Comparison of ENCODE assay signal across 17 cellular contexts in the genomic region with DNA sequence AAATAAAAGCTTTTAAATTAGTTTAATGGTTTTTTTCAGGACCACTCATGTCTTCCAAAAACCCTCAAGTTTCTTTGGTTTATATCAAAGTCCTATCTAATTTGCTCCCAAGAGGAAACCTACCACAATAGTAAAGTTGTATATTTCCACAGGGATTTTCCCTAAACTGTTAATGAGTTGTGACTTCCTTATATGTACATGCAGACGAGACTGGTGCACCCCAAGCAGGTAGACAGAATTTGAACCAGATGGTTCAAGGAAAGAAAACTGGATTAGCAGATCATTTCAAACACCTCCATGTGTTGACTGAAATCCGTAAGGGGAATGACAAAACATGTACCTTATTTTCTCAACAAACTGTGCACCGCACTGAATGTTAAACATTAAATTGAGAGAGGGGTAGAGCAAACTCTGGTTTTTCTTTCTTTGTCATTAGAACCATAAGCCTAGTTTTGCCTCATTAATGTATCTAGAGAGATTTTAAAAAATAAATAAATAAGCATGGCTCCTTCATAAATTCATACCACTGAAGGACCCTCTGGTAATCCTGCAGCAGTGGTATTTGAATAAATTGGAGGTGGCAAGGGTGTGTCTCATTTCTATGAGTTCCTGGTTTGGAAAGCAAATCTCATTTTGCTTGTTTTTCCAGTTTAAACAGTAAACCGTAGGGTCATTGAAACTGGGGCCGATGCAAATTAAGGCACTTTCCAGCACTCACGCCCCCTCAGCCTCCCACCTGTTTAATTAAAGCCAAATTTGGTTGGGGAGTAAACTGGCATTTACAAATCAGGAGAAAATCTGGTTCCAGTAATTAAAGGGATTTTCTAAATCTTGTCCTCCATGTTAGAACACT. TPM values are rescaled to one million over a fixed set of nuclear protein-coding genes. Genes with fewer than 3 reads are reported as not detected.
DNase-seq lines count a peak whose midpoint lies in the region; ATAC-seq and TF ChIP-seq lines count a peak whose summit lies in the region.
"Had no signal": no experiment of that assay in that cellular context is flagged by ENCODE, and none has a peak within 500 bp of the region (broad histone marks: within the 10 kb centered on the region; RNA-seq: fewer than 3 reads in every experiment).

No MANE protein-coding gene starts in this region.

- TF ChIP-seq CTCF in left lung (IDR thresholded peaks at IDR 0.05) (no peak), GM10248 (IDR thresholded peaks at IDR 0.05; ENCODE audit: control extremely low read depth, extremely low read depth, low read depth, missing control alignments) (no peak)

- H3K23ac ChIP-seq in trophoblast cell (ENCODE audit: low read length), result no peak overlapping the region

- H3K4me3 ChIP-seq in left lung (no peak overlapping the region), trophoblast cell (ENCODE audit: low read depth, low read length) (no peak overlapping the region)
- H3K4me3 ChIP-seq: K562, SJSA1 had no signal

- H3K9ac ChIP-seq in trophoblast cell (ENCODE audit: low read length), result no peak overlapping the region

- no peak overlapping the region for H3K18ac ChIP-seq in trophoblast cell (ENCODE audit: low read length)

- H3K4ac ChIP-seq in trophoblast cell (ENCODE audit: low read depth, low read length), result no peak overlapping the region

- H4K12ac ChIP-seq in trophoblast cell (ENCODE audit: low read depth, low read length), result no peak overlapping the region

- no peak overlapping the region for H2BK5ac ChIP-seq in trophoblast cell (ENCODE audit: low read depth, low read length, poor library complexity)

- POLR2A ChIA-PET in GM10248 (lab: Yijun Ruan, JAX), result no interaction called here

- peaks cover 30% of the 10 kb centered on the region for H3K79me1 ChIP-seq in trophoblast cell (ENCODE audit: low read length)

- peak overlapping the region; percentile 71 for H2BK12ac ChIP-seq in trophoblast cell (ENCODE audit: low read length)

- H2AFZ ChIP-seq in trophoblast cell (ENCODE audit: insufficient read depth, low read length, poor library complexity), result no peak overlapping the region

- CTCF ChIA-PET in GM10248 (lab: Yijun Ruan, JAX), result no interaction called here

- intact Hi-C loops in left lung (cut with DNase I), result no loop called here

- ATAC-seq in left lung, result peak; percentile 72
- no peak for ATAC-seq in activated CD4-positive, CD25-positive, alpha-beta regulatory T cell treated with anti-CD3 and anti-CD28 coated beads, Interleukin-2, amount 50 U/mL, for 24 hours
- ATAC-seq: HCT116, K562 had no signal

- H2BK120ac ChIP-seq in trophoblast cell (ENCODE audit: insufficient read depth, low read length, poor library complexity), result no peak overlapping the region

- H3K14ac ChIP-seq in trophoblast cell (ENCODE audit: low read length), result peak overlapping the region; percentile 77

- no peak overlapping the region for H3K4me2 ChIP-seq in trophoblast cell (ENCODE audit: low read length)

- WGBS in trophoblast cell (ENCODE audit: extremely low coverage, insufficient coverage, insufficient read length), result no CpG with 5 or more reads among the region's 6 CpGs

- H3K27me3 ChIP-seq in left lung, result no peaks in the 10 kb centered on the region
- no peaks in the 10 kb centered on the region for H3K27me3 ChIP-seq in trophoblast cell (ENCODE audit: insufficient read depth, low read length)
- H3K27me3 ChIP-seq: SJSA1 had no signal

- no peaks in the 10 kb centered on the region for H3K36me3 ChIP-seq in left lung
- no peaks in the 10 kb centered on the region for H3K36me3 ChIP-seq in trophoblast cell (ENCODE audit: control insufficient read depth in 1 of 2, insufficient read depth in 2 of 2, low read length in 2 of 2)
- H3K36me3 ChIP-seq: SJSA1 had no signal

- H3K79me2 ChIP-seq in trophoblast cell (ENCODE audit: control insufficient read depth, insufficient read depth, low read length, poor library complexity), result no peaks in the 10 kb centered on the region

- H2AK5ac ChIP-seq in trophoblast cell (ENCODE audit: low read length), result no peak overlapping the region

- H3K9me3 ChIP-seq in left lung (no peaks in the 10 kb centered on the region), trophoblast cell (ENCODE audit: insufficient read depth, low read depth, low read length) (no peaks in the 10 kb centered on the region)
- H3K9me3 ChIP-seq: SJSA1 had no signal

- H3K4me1 ChIP-seq in left lung (no peaks in the 10 kb centered on the region), trophoblast cell (ENCODE audit: control insufficient read depth in 1 of 2, insufficient read depth in 2 of 2, low read length in 2 of 2) (peaks cover 5 to 20% of the 10 kb centered on the region in 2 experiments)

- DNase-seq in HT-29 (ENCODE audit: low spot score), result peak; percentile 14
- DNase-seq in NCI-H82 treated with DMSO at 0.1 percent for 48 hours (lab: John Stamatoyannopoulos, UW; ENCODE audit: unreplicated experiment), result peak; percentile 73
- DNase-seq in left lung, result no peak
- DNase-seq in trophoblast cell, result no peak
- no peak for DNase-seq in NCI-H2227 (lab: John Stamatoyannopoulos, UW; ENCODE audit: unreplicated experiment)
- no peak for DNase-seq in activated T-cell treated with anti-CD3 and anti-CD28 coated beads for 4 hours
- DNase-seq in GM10248 (ENCODE audit: extremely low spot score), result no peak
- DNase-seq: CD4-positive, CD25-positive, alpha-beta regulatory T cell; NCI-H146; NCI-H446; NK-92 treated with Interleukin-12 subunit alpha and Interleukin-12 subunit beta, amount 100 ng/mL, for 24 hours; OCI-M1 had no signal

- no peak overlapping the region for H4K8ac ChIP-seq in trophoblast cell (ENCODE audit: low read depth, low read length)

- H4K91ac ChIP-seq in trophoblast cell (ENCODE audit: low read depth, low read length), result no peak overlapping the region

- H3K27ac ChIP-seq in left lung (no peak overlapping the region), trophoblast cell (ENCODE audit: low read depth, low read length) (no peak overlapping the region)
- H3K27ac ChIP-seq: RWPE1, SJSA1 had no signal

RNA-seq across cellular contexts. Expression of gene ENC1, which starts 51.1 kb away (rescaled TPM):
- total RNA-seq in HT-29 (2014; rRNA removed; shearing (Covaris generic)), result 397 and 427 TPM in 2 replicates
- 10 to 100 TPM; 34.6 to 51.3 TPM for total RNA-seq in left lung
- 143 and 145 TPM in 2 replicates for polyA plus RNA-seq in trophoblast cell (2013)

Comparison
In these comparisons a context has a peak if more than half of its experiments do, and no peak if none do; other contexts are left out.
1. DNase-seq: peak in HT-29 (single experiment) and NCI-H82 treated with DMSO at 0.1 percent for 48 hours (single experiment); none in left lung (0 of 2), trophoblast cell (0 of 2), NCI-H2227 (single experiment), activated T-cell treated with anti-CD3 and anti-CD28 coated beads for 4 hours (single experiment) and GM10248 (single experiment).